Comparison of ENCODE assay signal across 10 cellular contexts in the genomic region with DNA sequence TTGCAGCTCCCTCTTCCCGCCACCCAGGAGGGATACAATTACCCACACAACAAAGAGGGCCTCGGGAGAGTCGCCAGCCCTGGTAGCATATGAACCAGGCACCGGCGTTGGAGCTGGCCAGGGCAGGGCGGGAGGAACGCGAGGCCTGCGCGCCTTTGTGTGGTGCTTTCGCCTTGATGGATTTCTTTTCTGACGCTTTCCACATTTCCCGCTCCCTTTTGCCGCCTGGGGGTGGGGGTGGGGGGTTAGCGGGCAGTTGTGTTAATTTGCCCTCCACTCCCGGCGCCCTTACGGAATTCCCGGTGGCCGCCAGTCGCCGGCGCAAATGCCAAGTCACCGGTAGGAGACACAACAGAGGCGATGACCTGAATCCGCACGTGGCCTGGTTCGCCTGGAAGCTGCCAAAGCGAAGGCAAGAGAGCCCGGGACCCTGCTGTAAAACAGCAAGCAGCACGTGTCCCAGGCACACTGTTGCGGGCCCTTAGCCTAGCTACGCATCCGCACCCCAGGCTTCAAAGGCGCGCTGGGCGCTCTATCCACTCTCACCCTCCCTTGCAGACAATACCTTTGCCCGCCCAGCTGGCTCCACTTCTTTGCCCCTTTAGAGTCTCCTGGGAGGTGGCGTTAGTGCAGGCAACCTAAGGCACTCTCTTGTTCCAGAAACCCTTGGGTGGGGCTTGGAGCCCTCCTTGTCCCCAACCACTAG. TPM values are rescaled to one million over a fixed set of nuclear protein-coding genes. Genes with fewer than 3 reads are reported as not detected.
DNase-seq lines count a peak whose midpoint lies in the region; ATAC-seq and TF ChIP-seq lines count a peak whose summit lies in the region.
"Had no signal": no experiment of that assay in that cellular context is flagged by ENCODE, and none has a peak within 500 bp of the region (broad histone marks: within the 10 kb centered on the region; RNA-seq: fewer than 3 reads in every experiment).

No MANE protein-coding gene starts in this region.

- H3K4me1 ChIP-seq in OCI-LY1 (ENCODE audit: insufficient read depth, low read length, severe bottlenecking) (peaks cover 23% of the 10 kb centered on the region), esophagus squamous epithelium (peaks cover 70 to 89% (median 75%) of the 10 kb centered on the region in 3 donors), gastrocnemius medialis (peaks cover 69 to 80% of the 10 kb centered on the region in 2 donors)

- no peak overlapping the region for H3K9ac ChIP-seq in OCI-LY1 (ENCODE audit: low read length)

- H3K9me3 ChIP-seq in OCI-LY1 (ENCODE audit: low read length) (no peaks in the 10 kb centered on the region), esophagus squamous epithelium (no peaks in the 10 kb centered on the region), gastrocnemius medialis (no peaks in the 10 kb centered on the region)
- H3K9me3 ChIP-seq: left lung had no signal

- H3K27ac ChIP-seq in OCI-LY1 (ENCODE audit: low read depth, low read length, poor library complexity, severe bottlenecking) (no peak overlapping the region), esophagus squamous epithelium (no peak overlapping the region), gastrocnemius medialis (no peak overlapping the region)
- H3K27ac ChIP-seq: left lung had no signal

- H2AFZ ChIP-seq in OCI-LY1 (ENCODE audit: low read length) = no peak overlapping the region

- TF ChIP-seq CTCF in OCI-LY1 (IDR thresholded peaks at IDR 0.05; ENCODE audit: low read length) (no peak), esophagus squamous epithelium (IDR thresholded peaks at IDR 0.05) (no peak), gastrocnemius medialis (IDR thresholded peaks at IDR 0.05 in 4 of 5, conservative IDR thresholded peaks at IDR 0.05 in 1 of 5) (no peak)

- no peaks in the 10 kb centered on the region for H3K9me2 ChIP-seq in OCI-LY1 (ENCODE audit: low read depth, low read length)

- in situ Hi-C loops in gastrocnemius medialis (cut with MboI; ENCODE audit: low sequenced_read_pairs in 4 of 4) = loop anchor here (5.0 to 25.0 kb wide), 7 partner anchors 328 to 585 kb away; no protein-coding TSS in a partner anchor

- 45 to 57% methylated on average over 7 to 16 of the region's 39 CpGs for WGBS in esophagus squamous epithelium, 2 donors

- TF ChIP-seq POLR2A in esophagus squamous epithelium (IDR thresholded peaks at IDR 0.05) (no peak), gastrocnemius medialis (IDR thresholded peaks at IDR 0.05) (no peak)

- H3K36me3 ChIP-seq in OCI-LY1 (ENCODE audit: insufficient read depth, low read length) = no peaks in the 10 kb centered on the region
- H3K36me3 ChIP-seq in esophagus squamous epithelium = no peaks in the 10 kb centered on the region
- no peaks in the 10 kb centered on the region for H3K36me3 ChIP-seq in gastrocnemius medialis
- H3K36me3 ChIP-seq: left lung had no signal

- no peaks in the 10 kb centered on the region for H4K20me1 ChIP-seq in OCI-LY1 (ENCODE audit: insufficient read depth, low read length)

- DNase-seq in ELF-1 (ENCODE audit: low read depth, low spot score) (peak; percentile 74), esophagus squamous epithelium (lab: John Stamatoyannopoulos, UW) (no peak), gastrocnemius medialis (no peak), NCI-H524 treated with DMSO at 0.1 percent for 48 hours (lab: John Stamatoyannopoulos, UW) (no peak)
- DNase-seq: left lung, NCI-H1694, SHP77 had no signal

- H3K4me3 ChIP-seq in OCI-LY1 (ENCODE audit: low read depth, low read length, poor library complexity, severe bottlenecking) = peak overlapping the region; percentile 16
- H3K4me3 ChIP-seq in esophagus squamous epithelium = peak overlapping the region; percentile 14 to 51 (median 22)
- peak overlapping the region; percentile 0 to 45 (median 26) for H3K4me3 ChIP-seq in gastrocnemius medialis

- peak overlapping the region; percentile 58; the same call in 1 of the 2 replicates for H3K4me2 ChIP-seq in OCI-LY1 (ENCODE audit: low read length)

- no peaks in the 10 kb centered on the region for H3F3A ChIP-seq in OCI-LY1 (ENCODE audit: insufficient read depth, low read length)

- H3K27me3 ChIP-seq in OCI-LY1 (ENCODE audit: insufficient read depth, low read length) (no peaks in the 10 kb centered on the region), esophagus squamous epithelium (peaks cover 29 to 100% (median 61%) of the 10 kb centered on the region in 4 donors), gastrocnemius medialis (peaks cover 90 to 98% (median 92%) of the 10 kb centered on the region in 3 donors)

- no peak for ATAC-seq in gastrocnemius medialis
- ATAC-seq in HG02884 (IDR thresholded peaks at IDR 0.05; ENCODE audit: unreplicated experiment) = no peak
- ATAC-seq in HG02885 (IDR thresholded peaks at IDR 0.05; ENCODE audit: poor library complexity, unreplicated experiment) = no peak
- ATAC-seq: left lung had no signal

- intact Hi-C loops in esophagus squamous epithelium (cut with DNase I) = loop anchor here (10.0 kb wide), 1 partner anchor 585 kb away; no protein-coding TSS in a partner anchor
- intact Hi-C loops in gastrocnemius medialis (cut with DNase I; ENCODE audit: low total_unique reads) = loop anchor here (10.0 kb wide), 1 partner anchor 105 kb away; a partner anchor contains a TSS

- H3K79me2 ChIP-seq in OCI-LY1 (ENCODE audit: insufficient read depth, low read length) = no peaks in the 10 kb centered on the region

RNA-seq across cellular contexts. Expression of a gene that starts 3.4 kb away (rescaled TPM):
- 1 to 10 TPM in 1 of 4 donors, under 1 TPM in 2, not detected in 1; 0.19 to 4.2 (median 0.26) TPM for total RNA-seq in esophagus squamous epithelium
- total RNA-seq in gastrocnemius medialis = not detected

RNA-seq across cellular contexts. Expression of a gene that starts 49.9 kb away (rescaled TPM):
- total RNA-seq in esophagus squamous epithelium (not detected), gastrocnemius medialis (not detected)
